In the genomic region with DNA sequence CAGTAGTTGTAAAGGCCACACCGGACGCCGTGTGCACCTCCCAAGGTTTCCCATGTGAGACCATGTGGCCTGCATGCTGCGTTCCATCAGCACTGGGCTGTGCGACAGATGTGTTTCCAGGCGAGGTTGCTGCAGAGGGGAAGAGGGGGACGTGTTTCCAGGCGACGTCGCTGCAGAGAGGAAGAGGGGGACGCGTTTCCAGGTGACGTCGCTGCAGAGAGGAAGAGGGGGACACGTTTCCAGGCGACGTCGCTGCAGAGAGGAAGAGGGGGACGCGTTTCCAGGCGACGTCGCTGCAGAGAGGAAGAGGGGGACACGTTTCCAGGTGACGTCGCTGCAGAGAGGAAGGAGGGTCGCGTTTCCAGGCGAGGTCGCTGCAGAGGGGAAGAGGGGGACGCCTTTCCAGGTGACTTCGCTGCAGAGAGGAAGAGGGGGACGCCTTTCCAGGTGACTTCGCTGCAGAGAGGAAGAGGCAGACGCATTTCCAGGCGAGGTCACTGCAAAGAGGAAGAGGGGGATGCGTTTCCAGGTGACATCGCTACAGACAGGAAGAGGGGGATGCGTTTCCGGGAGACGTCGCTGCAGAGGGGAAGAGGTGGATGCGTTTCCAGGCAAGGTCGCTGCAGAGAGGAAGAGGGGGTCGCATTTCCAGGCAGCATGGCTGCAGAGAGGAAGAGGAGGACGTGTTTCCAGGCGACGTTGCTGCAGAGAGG, we compare ENCODE assay signal across 1 cellular context.
TF ChIP-seq lines count a peak whose summit lies in the region.

No MANE protein-coding gene starts in this region.

TF ChIP-seq in GM12878, 131 proteins besides CTCF, POLR2A, EP300 and RAD21 (continued from another document):
- TF ChIP-seq, protein P1, sequence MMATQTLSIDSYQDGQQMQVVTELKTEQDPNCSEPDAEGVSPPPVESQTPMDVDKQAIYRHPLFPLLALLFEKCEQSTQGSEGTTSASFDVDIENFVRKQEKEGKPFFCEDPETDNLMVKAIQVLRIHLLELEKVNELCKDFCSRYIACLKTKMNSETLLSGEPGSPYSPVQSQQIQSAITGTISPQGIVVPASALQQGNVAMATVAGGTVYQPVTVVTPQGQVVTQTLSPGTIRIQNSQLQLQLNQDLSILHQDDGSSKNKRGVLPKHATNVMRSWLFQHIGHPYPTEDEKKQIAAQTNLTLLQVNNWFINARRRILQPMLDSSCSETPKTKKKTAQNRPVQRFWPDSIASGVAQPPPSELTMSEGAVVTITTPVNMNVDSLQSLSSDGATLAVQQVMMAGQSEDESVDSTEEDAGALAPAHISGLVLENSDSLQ (IDR thresholded peaks at IDR 0.05) = no peak
- TF ChIP-seq MEF2A (IDR thresholded peaks at IDR 0.05; ENCODE audit: insufficient read depth, low read depth, low read length) (no peak), ETV6 (conservative IDR thresholded peaks at IDR 0.05 in 1 of 2, IDR thresholded peaks at IDR 0.05 in 1 of 2; ENCODE audit: borderline replicate concordance in 1 of 2, low read depth in 1 of 2) (0 out of 4 replicates have a peak, but pooled peaks of 1 of the 2 experiments have one; percentile 17)
TF ChIP-seq in GM12878: peak in this region for 2.
